In genomic region chr5:2148312-2149195, GRCh38 we compare ENCODE assay signal across 18 cellular contexts.
DNase-seq lines count a peak whose midpoint lies in the region; ATAC-seq, FAIRE-seq and TF ChIP-seq lines count a peak whose summit lies in the region.
"Had no signal": no experiment of that assay in that cellular context is flagged by ENCODE, and none has a peak within 500 bp of the region (broad histone marks: within the 10 kb centered on the region; RNA-seq: fewer than 3 reads in every experiment).

No MANE protein-coding gene starts in this region.

- no peak overlapping the region for H3K27ac Mint-ChIP-seq in stimulated activated naive CD8-positive, alpha-beta T cell treated with anti-CD3 and anti-CD28 coated beads, Interleukin-15, amount 100 ng/mL, for 72 hours
- no peak overlapping the region for H3K27ac Mint-ChIP-seq in type B pancreatic cell
- H3K27ac Mint-ChIP-seq: activated naive CD4-positive, alpha-beta T cell treated with anti-CD3 and anti-CD28 coated beads, Interleukin-2, amount 50 U/mL, for 24 hours; CD14-positive monocyte; natural killer cell had no signal

- TF ChIP-seq EP300 in HepG2 (IDR thresholded peaks at IDR 0.05; ENCODE audit: low read depth in 2 of 2, low read length in 2 of 2) = no peak
- TF ChIP-seq EP300 in HepG2 (CRISPR knock-in tag; IDR thresholded peaks at IDR 0.05; ENCODE audit: borderline replicate concordance) = no peak

- no peaks in the 10 kb centered on the region for H3K27me3 Mint-ChIP-seq in stimulated activated naive CD8-positive, alpha-beta T cell treated with anti-CD3 and anti-CD28 coated beads, Interleukin-15, amount 100 ng/mL, for 72 hours
- H3K27me3 Mint-ChIP-seq in type B pancreatic cell = peaks cover 16% of the 10 kb centered on the region

- no peak overlapping the region for H3K27ac ChIP-seq in HepG2 (ENCODE audit: extremely low read length, insufficient read depth, low read length)
- H3K27ac ChIP-seq: colonic mucosa, prostate gland had no signal

- 22% methylated on average over 3 of the region's 14 CpGs for WGBS in HepG2 (ENCODE audit: low lambda C conversion rate)

- no peaks in the 10 kb centered on the region for H4K20me1 ChIP-seq in HepG2 (ENCODE audit: insufficient read depth, low read length)

- H3K27me3 ChIP-seq in HepG2 (ENCODE audit: control insufficient read depth in 1 of 2, insufficient read depth in 2 of 2, low read length in 2 of 2) = peaks cover 1 to 16% of the 10 kb centered on the region in 2 experiments; a peak in 4 of 5 replicates
- H3K27me3 ChIP-seq: colonic mucosa had no signal

- H3K4me2 ChIP-seq in HepG2 (ENCODE audit: low read depth, low read length) = no peak overlapping the region

- H3K36me3 Mint-ChIP-seq in type B pancreatic cell = no peaks in the 10 kb centered on the region
- H3K36me3 Mint-ChIP-seq: activated naive CD4-positive, alpha-beta T cell treated with anti-CD3 and anti-CD28 coated beads, Interleukin-2, amount 50 U/mL, for 24 hours; CD14-positive monocyte; natural killer cell had no signal

- no peak for TF ChIP-seq CTCF in HepG2 (CRISPR knock-in tag; IDR thresholded peaks at IDR 0.05)
- no peak for TF ChIP-seq CTCF in type B pancreatic cell (conservative IDR thresholded peaks at IDR 0.05)

- TF ChIP-seq POLR2A in HepG2 (IDR thresholded peaks at IDR 0.05; ENCODE audit: insufficient read depth in 1 of 2, low read depth in 2 of 2, low read length in 2 of 2) (no peak), H54 (IDR thresholded peaks at IDR 0.05; ENCODE audit: low read depth, low read length) (no peak)

- no peak overlapping the region for H3K4me3 Mint-ChIP-seq in stimulated activated naive CD8-positive, alpha-beta T cell treated with anti-CD3 and anti-CD28 coated beads, Interleukin-15, amount 100 ng/mL, for 72 hours
- H3K4me3 Mint-ChIP-seq in type B pancreatic cell = no peak overlapping the region
- H3K4me3 Mint-ChIP-seq: activated naive CD4-positive, alpha-beta T cell treated with anti-CD3 and anti-CD28 coated beads, Interleukin-2, amount 50 U/mL, for 24 hours; CD14-positive monocyte; natural killer cell had no signal

- CTCF ChIA-PET in HepG2 (lab: Yijun Ruan, JAX; ENCODE audit: low intra/inter-chr PET ratio, low total read pairs) = no interaction called here

- ATAC-seq in stimulated activated naive CD8-positive, alpha-beta T cell treated with anti-CD3 and anti-CD28 coated beads, Interleukin-15, amount 100 ng/mL, for 72 hours = peak; percentile 31
- ATAC-seq in stimulated activated naive CD8-positive, alpha-beta T cell treated with anti-CD3 and anti-CD28 coated beads, Interleukin-15, Interleukin-2, amounts not matched to agents 100 U/mL and 50 U/mL, for 24 hours = no peak
- ATAC-seq in HG03442 (IDR thresholded peaks at IDR 0.05; ENCODE audit: unreplicated experiment) (peak; percentile 14), HepG2 (peak; percentile 28; the same call in 2 of the 3 replicates)

- no peak for FAIRE-seq in HepG2 (lab: Jason Lieb, UNC)
- FAIRE-seq in H54 (lab: Jason Lieb, UNC) = no peak

- DNase-seq in stimulated activated naive CD8-positive, alpha-beta T cell treated with anti-CD3 and anti-CD28 coated beads, Interleukin-15, amount 100 ng/mL, for 72 hours = no peak
- DNase-seq in stimulated activated naive CD8-positive, alpha-beta T cell treated with anti-CD3 and anti-CD28 coated beads, Interleukin-15, Interleukin-2, amounts not matched to agents 100 U/mL and 50 U/mL, for 24 hours = no peak
- DNase-seq in HepG2 (ENCODE audit: low spot score) (no peak), NCI-H1436 (lab: John Stamatoyannopoulos, UW) (no peak), D341Med (ENCODE audit: low spot score) (no peak), type B pancreatic cell (ENCODE audit: extremely low spot score, unreplicated experiment) (no peak), H54 (ENCODE audit: insufficient read length, low spot score) (no peak)
- DNase-seq: activated CD4-positive, alpha-beta T cell treated with anti-CD3 and anti-CD28 coated beads, Interleukin-2, amount 50 U/mL, for 4 hours; activated T-cell treated with anti-CD3 and anti-CD28 coated beads, Interleukin-2, amount 50 U/mL, for 1 hour; colonic mucosa; natural killer cell; NCI-H1436 treated with DMSO at 0.1 percent for 48 hours; NCI-H2227 treated with DMSO at 0.1 percent for 48 hours; Right ventricle myocardium superior had no signal

- no peak overlapping the region for H3K9ac ChIP-seq in HepG2 (ENCODE audit: insufficient read depth, low read depth, low read length)

- no peaks in the 10 kb centered on the region for H3K79me2 ChIP-seq in HepG2 (ENCODE audit: insufficient read depth, low read length)

- POLR2A ChIA-PET in HepG2 (lab: Yijun Ruan, JAX) = no interaction called here

- no peak overlapping the region for H2AFZ ChIP-seq in HepG2 (ENCODE audit: low read length)

- TF ChIP-seq RAD21 in HepG2 (CRISPR knock-in tag; IDR thresholded peaks at IDR 0.05) = no peak

- intact Hi-C loops in HepG2 (cut with micrococcal nuclease; ENCODE audit: unreplicated experiment) = no loop called here

- peaks cover 5% of the 10 kb centered on the region for H3K4me1 Mint-ChIP-seq in stimulated activated naive CD8-positive, alpha-beta T cell treated with anti-CD3 and anti-CD28 coated beads, Interleukin-15, amount 100 ng/mL, for 72 hours
- H3K4me1 Mint-ChIP-seq in type B pancreatic cell (ENCODE audit: unreplicated experiment) = peaks cover 8% of the 10 kb centered on the region
- H3K4me1 Mint-ChIP-seq: activated naive CD4-positive, alpha-beta T cell treated with anti-CD3 and anti-CD28 coated beads, Interleukin-2, amount 50 U/mL, for 24 hours; CD14-positive monocyte; natural killer cell had no signal

- no peaks in the 10 kb centered on the region for H3K4me1 ChIP-seq in HepG2 (ENCODE audit: insufficient read depth, low read length)
- H3K4me1 ChIP-seq: colonic mucosa, prostate gland had no signal

- H3K9me3 ChIP-seq in HepG2 (ENCODE audit: low read length) = peaks cover 14% of the 10 kb centered on the region
- H3K9me3 ChIP-seq: colonic mucosa, prostate gland had no signal

- H3K9me3 Mint-ChIP-seq in stimulated activated naive CD8-positive, alpha-beta T cell treated with anti-CD3 and anti-CD28 coated beads, Interleukin-15, amount 100 ng/mL, for 72 hours = no peaks in the 10 kb centered on the region
- H3K9me3 Mint-ChIP-seq in type B pancreatic cell = no peaks in the 10 kb centered on the region
- H3K9me3 Mint-ChIP-seq: activated naive CD4-positive, alpha-beta T cell treated with anti-CD3 and anti-CD28 coated beads, Interleukin-2, amount 50 U/mL, for 24 hours had no signal

- no TSS peak for BruUV-seq in HepG2 (replicated peaks; lab: Mats Ljungman, UMichigan)

- no peak overlapping the region for H3K4me3 ChIP-seq in HepG2 (replicated peaks in 1 of 3; ENCODE audit: insufficient read depth in 1 of 3, low read depth in 2 of 3, low read length in 3 of 3)
- H3K4me3 ChIP-seq: colonic mucosa, prostate gland had no signal

- no peaks in the 10 kb centered on the region for H3K36me3 ChIP-seq in HepG2 (replicated peaks in 1 of 2; ENCODE audit: control insufficient read depth in 1 of 2, insufficient read depth in 2 of 2, low read length in 2 of 2)
- H3K36me3 ChIP-seq: colonic mucosa, prostate gland had no signal

- in situ Hi-C loops in HepG2 (cut with HindIII; ENCODE audit: extremely low pct_ligation_motif_present, low pct_unique_long_range_greater_than_20kb) = no loop called here

TF ChIP-seq in HepG2, 621 proteins besides CTCF, POLR2A, EP300 and RAD21:
- TF ChIP-seq KDM3A (CRISPR knock-in tag; IDR thresholded peaks at IDR 0.05; ENCODE audit: low read depth) (no peak), NFRKB (IDR thresholded peaks at IDR 0.05) (no peak)
